ENCODE assay signal across 25 cellular contexts in genomic region chr19:33413868-33414666, GRCh38.
"Had no signal": no experiment of that assay in that cellular context is flagged by ENCODE, and none has a peak within 500 bp of the region (broad histone marks: within the 10 kb centered on the region; RNA-seq: fewer than 3 reads in every experiment).

No MANE protein-coding gene starts in this region.

- H3K27ac ChIP-seq: brain microvascular endothelial cell, KMS-11, Peyer's patch had no signal

- ATAC-seq: activated CD8-positive, alpha-beta T cell treated with anti-CD3 and anti-CD28 coated beads for 36 hours; activated T-cell treated with anti-CD3 and anti-CD28 coated beads, Interleukin-2, amount 50 U/mL, for 72 hours; activated T-helper 17 cell treated with anti-CD3 and anti-CD28 coated beads, Interleukin-2, amount 50 U/mL, for 72 hours had no signal

- H3K36me3 ChIP-seq: brain microvascular endothelial cell had no signal

- H3K4me3 ChIP-seq: Peyer's patch had no signal

- DNase-seq: activated CD4-positive, alpha-beta T cell treated with anti-CD3 and anti-CD28 coated beads, Interleukin-2, amount 10 ng/mL, durations not matched to agents 24 days and 14 days; activated CD4-positive, alpha-beta T cell treated with anti-CD3 and anti-CD28 coated beads, Interleukin-2, amount 50 U/mL, for 4 hours; activated CD8-positive, alpha-beta T cell treated with anti-CD3 and anti-CD28 coated beads for 36 hours; activated effector memory CD4-positive, alpha-beta T cell treated with anti-CD3 and anti-CD28 coated beads, Interleukin-2, amount 50 U/mL, for 16 hours; activated naive CD4-positive, alpha-beta T cell; activated naive CD4-positive, alpha-beta T cell treated with anti-CD3 and anti-CD28 coated beads, Interleukin-2, amount 50 U/mL, for 16 hours; activated naive CD8-positive, alpha-beta T cell treated with anti-CD3 and anti-CD28 coated beads for 36 hours; activated T-cell treated with anti-CD3 and anti-CD28 coated beads, Interleukin-2, amount 50 U/mL, for 1 hour; activated T-cell treated with anti-CD3 and anti-CD28 coated beads, Interleukin-2, amount 50 U/mL, for 72 hours; amniotic stem cell; aorta; brain microvascular endothelial cell; central memory CD4-positive, alpha-beta T cell; NCI-H1092 treated with DMSO at 0.1 percent for 48 hours; NCI-H1436; NCI-H187; NCI-H2029 treated with DMSO at 0.1 percent for 48 hours; NCI-H2107; NCI-H2171; NCI-H510A; NCI-H526; Peyer's patch; RPMI8226 had no signal

- H3K27me3 ChIP-seq: brain microvascular endothelial cell, Peyer's patch had no signal

- H3K9me3 ChIP-seq: Peyer's patch had no signal

- H3K4me1 ChIP-seq: Peyer's patch had no signal

- H3K4me2 ChIP-seq: KMS-11 had no signal
